1 cellular context compared by ENCODE assay signal in the genomic region with DNA sequence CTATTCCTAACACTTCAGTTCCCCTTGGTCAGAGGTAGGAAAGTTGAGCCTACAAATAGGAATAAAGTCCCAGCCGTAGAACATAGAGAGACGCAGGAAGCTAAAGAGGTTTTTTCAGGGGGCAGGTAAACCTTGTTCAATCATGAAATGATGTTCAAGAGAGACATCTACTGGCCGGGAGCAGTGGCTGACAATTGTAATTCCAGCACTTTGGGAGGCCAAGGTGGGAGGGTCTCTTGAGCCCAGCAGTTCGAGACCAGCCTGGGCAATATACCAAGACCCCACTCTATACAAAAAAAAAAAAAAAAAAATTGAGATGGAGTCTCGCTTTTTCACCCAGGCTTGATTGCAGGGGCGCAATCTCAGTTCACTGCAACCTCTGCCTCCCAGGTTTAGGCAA.
TF ChIP-seq lines count a peak whose summit lies in the region.

No MANE protein-coding gene starts in this region.

TF ChIP-seq in IMR-90, 13 proteins besides CTCF, POLR2A, EP300 and RAD21 (continued from another document):
- TF ChIP-seq ELK1 (IDR thresholded peaks at IDR 0.05; ENCODE audit: borderline replicate concordance, low read depth, low read length) (no peak), CEBPB (IDR thresholded peaks at IDR 0.05; ENCODE audit: low read depth, low read length) (no peak), MAFK (IDR thresholded peaks at IDR 0.05; ENCODE audit: low read depth, low read length) (no peak)
